Comparison of ENCODE assay signal across 9 cellular contexts in the genomic region with DNA sequence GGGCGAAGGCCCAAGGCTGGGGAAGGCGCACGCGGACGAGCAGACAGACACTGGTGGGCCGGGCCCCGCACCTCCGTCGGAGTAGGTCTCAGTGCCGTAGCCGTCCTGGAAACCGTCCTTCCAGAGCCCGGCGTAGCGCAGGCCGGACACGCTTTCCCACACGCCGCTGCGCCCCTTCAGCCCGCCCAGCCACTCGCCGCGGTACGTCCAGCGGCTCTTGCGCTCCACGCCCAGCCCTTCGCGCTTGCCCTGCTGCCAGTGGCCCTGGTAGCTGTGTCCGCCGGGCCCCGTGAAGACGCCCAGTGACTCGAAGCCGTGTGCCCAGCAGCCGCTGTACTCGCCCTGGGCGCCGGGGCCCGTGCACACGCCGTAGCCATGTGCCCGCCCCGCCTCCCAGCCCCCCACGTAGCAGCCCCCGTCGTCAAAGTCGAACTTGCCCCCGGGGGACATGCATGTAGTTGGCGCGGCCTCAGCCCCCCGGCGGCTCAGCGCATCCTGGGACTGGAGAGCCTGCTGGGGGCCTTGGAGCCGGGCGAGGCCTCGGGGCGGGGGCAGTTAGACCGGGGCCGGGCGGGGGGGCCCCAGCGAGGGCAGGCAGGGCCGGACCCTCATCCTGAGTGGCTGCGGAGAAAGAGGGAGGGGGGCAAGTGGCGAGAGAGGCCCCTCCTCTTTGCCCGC. TPM values are rescaled to one million over a fixed set of nuclear protein-coding genes. Genes with fewer than 3 reads are reported as not detected.
DNase-seq lines count a peak whose midpoint lies in the region; ATAC-seq, FAIRE-seq and TF ChIP-seq lines count a peak whose summit lies in the region.
"Had no signal": no experiment of that assay in that cellular context is flagged by ENCODE, and none has a peak within 500 bp of the region (broad histone marks: within the 10 kb centered on the region; RNA-seq: fewer than 3 reads in every experiment).

No MANE protein-coding gene starts in this region.

- in situ Hi-C loops in GM23248 (cut with MboI): no loop called here

- H3K79me2 ChIP-seq in GM23248 (ENCODE audit: insufficient read depth): no peaks in the 10 kb centered on the region

- intact Hi-C loops in spleen (cut with DNase I; ENCODE audit: low total_unique reads) (no loop called here), kidney (cut with DNase I) (no loop called here)

- no peak overlapping the region for H3K4me2 ChIP-seq in GM23248 (ENCODE audit: unreplicated experiment)

- H3K9ac ChIP-seq in GM23248 (no peak overlapping the region), kidney (ENCODE audit: low read length in 2 of 2) (no peak overlapping the region)

- peaks cover 57% of the 10 kb centered on the region for H3K27me3 ChIP-seq in GM23248 (replicated peaks; ENCODE audit: insufficient read depth)
- peaks cover 0 to 79% (median 45%) of the 10 kb centered on the region in 7 donors for H3K27me3 ChIP-seq in spleen (replicated peaks in 1 of 7)

- H3K4me1 ChIP-seq in GM23248 (ENCODE audit: insufficient read depth) (no peaks in the 10 kb centered on the region), spleen (peaks cover 7 to 52% (median 28%) of the 10 kb centered on the region in 6 donors), kidney (ENCODE audit: control insufficient read depth in 1 of 2, insufficient read depth in 1 of 2, low read depth in 1 of 2, low read length in 2 of 2) (peaks cover 0 to 2% of the 10 kb centered on the region in 2 donors)

- no peaks in the 10 kb centered on the region for H4K20me1 ChIP-seq in GM23248 (ENCODE audit: insufficient read depth)

- no peaks in the 10 kb centered on the region for H3K9me3 Mint-ChIP-seq in activated naive CD8-positive, alpha-beta T cell (ENCODE audit: low read depth)

- peaks cover 23% of the 10 kb centered on the region for H3K27me3 Mint-ChIP-seq in activated naive CD8-positive, alpha-beta T cell

- 3 to 4% methylated on average over 30 to 46 of the region's 67 CpGs for WGBS in GM23248 (ENCODE audit: low coverage in 1 of 2, low lambda C conversion rate in 2 of 2, missing lambda C conversion rate in 2 of 2), 2 experiments
- 3 to 9% (median 5%) methylated on average over 33 to 67 of the region's 67 CpGs for WGBS in spleen, 5 donors

- H3K4me3 ChIP-seq in GM23248 (no peak overlapping the region), iPS-11a (ENCODE audit: low read depth, low read length) (peak overlapping the region; percentile 45), spleen (peak overlapping the region; percentile 1 to 58 (median 18)), kidney (ENCODE audit: low read length in 2 of 2) (no peak overlapping the region)

- H3K4me3 Mint-ChIP-seq in activated naive CD8-positive, alpha-beta T cell: peak overlapping the region; percentile 71

- H3F3A ChIP-seq in GM23248 (ENCODE audit: insufficient read depth): no peaks in the 10 kb centered on the region

- ATAC-seq in GM18909 (IDR thresholded peaks at IDR 0.05; ENCODE audit: poor library complexity, unreplicated experiment) (no peak), HG03095 (IDR thresholded peaks at IDR 0.05; ENCODE audit: unreplicated experiment) (no peak)

- no peaks in the 10 kb centered on the region for H3K36me3 Mint-ChIP-seq in activated naive CD8-positive, alpha-beta T cell

- DNase-seq in GM23248 (peak; percentile 42), spleen (no peak), kidney (no peak)
- DNase-seq: HCEC 1CT had no signal

- H3K9me3 ChIP-seq in GM23248 (ENCODE audit: low read depth) (no peaks in the 10 kb centered on the region), spleen (no peaks in the 10 kb centered on the region), kidney (ENCODE audit: control insufficient read depth in 1 of 2, low read length in 2 of 2) (no peaks in the 10 kb centered on the region)

- H3K36me3 ChIP-seq in GM23248 (ENCODE audit: low read depth): no peaks in the 10 kb centered on the region
- H3K36me3 ChIP-seq in spleen: no peaks in the 10 kb centered on the region
- no peaks in the 10 kb centered on the region for H3K36me3 ChIP-seq in kidney (ENCODE audit: control insufficient read depth in 1 of 2, insufficient read depth in 2 of 2, low read length in 2 of 2)

- no peak for TF ChIP-seq CTCF in spleen (IDR thresholded peaks at IDR 0.05 in 8 of 11, conservative IDR thresholded peaks at IDR 0.05 in 3 of 11)
- TF ChIP-seq CTCF in kidney (IDR thresholded peaks at IDR 0.05; ENCODE audit: borderline replicate concordance, extremely low read depth, insufficient read depth): no peak

- no peak overlapping the region for H3K27ac Mint-ChIP-seq in activated naive CD8-positive, alpha-beta T cell

- FAIRE-seq in kidney (lab: Jason Lieb, UNC): no peak

- H2AFZ ChIP-seq in GM23248: no peak overlapping the region

- H3K27ac ChIP-seq in GM23248 (no peak overlapping the region), spleen (no peak overlapping the region), kidney (ENCODE audit: low read depth in 2 of 2, low read length in 2 of 2) (no peak overlapping the region)

- H3K4me1 Mint-ChIP-seq in activated naive CD8-positive, alpha-beta T cell (ENCODE audit: low read depth): peaks cover 20% of the 10 kb centered on the region

- H3K9me2 ChIP-seq in GM23248 (ENCODE audit: insufficient read depth): no peaks in the 10 kb centered on the region

- TF ChIP-seq POLR2A in spleen (IDR thresholded peaks at IDR 0.05): no peak

RNA-seq across cellular contexts. Expression of gene JPH4, which starts 1.4 kb away (rescaled TPM):
- total RNA-seq in GM23248 (2014; rRNA removed; shearing (Covaris generic)): not detected in 2 replicates
- polyA plus RNA-seq in GM23248 (2016; fragmentation: Nextera tagmentation; extraction: Ambion mirVana) (0.05 TPM in 1 of 2 replicates, not detected in the other), spleen (under 1 TPM; 0.70 to 0.93 (median 0.93) TPM), kidney (ENCODE audit: insufficient read depth, low read depth, low replicate concordance) (3.6 TPM)
- total RNA-seq in spleen (10 to 100 TPM in 2 of 7 donors, 1 to 10 TPM in 5; 1.2 to 17.3 (median 5.8) TPM), kidney (7.0 TPM)

RNA-seq across cellular contexts. Expression of gene AP1G2, which starts 9.6 kb away (rescaled TPM):
- 3.9 and 13.7 TPM in 2 replicates for total RNA-seq in GM23248 (2014; rRNA removed; shearing (Covaris generic))
- polyA plus RNA-seq in GM23248 (2016; fragmentation: Nextera tagmentation; extraction: Ambion mirVana) (9.6 and 10.2 TPM in 2 replicates), spleen (100 to 1,000 TPM; 126 to 267 (median 176) TPM), kidney (ENCODE audit: insufficient read depth, low read depth, low replicate concordance) (56.7 TPM)
- total RNA-seq in spleen (100 to 1,000 TPM; 139 to 261 (median 193) TPM), kidney (123 TPM)

RNA-seq across cellular contexts. Expression of gene THTPA, which starts 21.1 kb away (rescaled TPM):
- total RNA-seq in GM23248 (2014; rRNA removed; shearing (Covaris generic)): 21.0 and 33.8 TPM in 2 replicates
- polyA plus RNA-seq in GM23248 (2016; fragmentation: Nextera tagmentation; extraction: Ambion mirVana): 9.3 and 10.0 TPM in 2 replicates
- 10 to 100 TPM; 16.8 to 25.4 (median 18.6) TPM for total RNA-seq in spleen
- 10 to 100 TPM in 1 of 3 donors, 1 to 10 TPM in 2; 4.5 to 14.2 (median 8.9) TPM for polyA plus RNA-seq in spleen
- total RNA-seq in kidney: 24.4 TPM
- 38.4 TPM for polyA plus RNA-seq in kidney (ENCODE audit: insufficient read depth, low read depth, low replicate concordance)

RNA-seq across cellular contexts. Expression of gene ZFHX2, which starts 25.6 kb away (rescaled TPM):
- total RNA-seq in GM23248 (2014; rRNA removed; shearing (Covaris generic)): under 0.01 TPM in 1 of 2 replicates, not detected in the other
- 0.14 and 0.49 TPM in 2 replicates for polyA plus RNA-seq in GM23248 (2016; fragmentation: Nextera tagmentation; extraction: Ambion mirVana)
- 1 to 10 TPM in 5 of 7 donors, under 1 TPM in 2; 0.42 to 2.9 (median 1.5) TPM for total RNA-seq in spleen
- under 1 TPM; 0.09 to 0.35 (median 0.11) TPM for polyA plus RNA-seq in spleen
- 4.9 TPM for total RNA-seq in kidney
- polyA plus RNA-seq in kidney (ENCODE audit: insufficient read depth, low read depth, low replicate concordance): 6.1 TPM
- total RNA-seq: RPMI7951 had no signal

RNA-seq across cellular contexts. Expression of gene DHRS2, which starts 59.0 kb away (rescaled TPM):
- not detected in 2 replicates for total RNA-seq in GM23248 (2014; rRNA removed; shearing (Covaris generic))
- not detected in 2 replicates for polyA plus RNA-seq in GM23248 (2016; fragmentation: Nextera tagmentation; extraction: Ambion mirVana)
- total RNA-seq in spleen: 10 to 100 TPM in 6 of 7 donors, 1 to 10 TPM in 1; 3.3 to 30.6 (median 14.5) TPM
- 10 to 100 TPM in 2 of 3 donors, 1 to 10 TPM in 1; 8.3 to 17.1 (median 13.7) TPM for polyA plus RNA-seq in spleen
- 0.31 TPM for total RNA-seq in kidney
- polyA plus RNA-seq in kidney (ENCODE audit: insufficient read depth, low read depth, low replicate concordance): 2.4 TPM

Comparison
In these comparisons a context has a peak if more than half of its experiments do, and no peak if none do; other contexts are left out.
1. H3K4me3 ChIP-seq: peak in iPS-11a (single experiment) and spleen (8 of 8); none in GM23248 (single experiment) and kidney (0 of 2).